Comparison of ENCODE assay signal across 1 cellular context in the genomic region with DNA sequence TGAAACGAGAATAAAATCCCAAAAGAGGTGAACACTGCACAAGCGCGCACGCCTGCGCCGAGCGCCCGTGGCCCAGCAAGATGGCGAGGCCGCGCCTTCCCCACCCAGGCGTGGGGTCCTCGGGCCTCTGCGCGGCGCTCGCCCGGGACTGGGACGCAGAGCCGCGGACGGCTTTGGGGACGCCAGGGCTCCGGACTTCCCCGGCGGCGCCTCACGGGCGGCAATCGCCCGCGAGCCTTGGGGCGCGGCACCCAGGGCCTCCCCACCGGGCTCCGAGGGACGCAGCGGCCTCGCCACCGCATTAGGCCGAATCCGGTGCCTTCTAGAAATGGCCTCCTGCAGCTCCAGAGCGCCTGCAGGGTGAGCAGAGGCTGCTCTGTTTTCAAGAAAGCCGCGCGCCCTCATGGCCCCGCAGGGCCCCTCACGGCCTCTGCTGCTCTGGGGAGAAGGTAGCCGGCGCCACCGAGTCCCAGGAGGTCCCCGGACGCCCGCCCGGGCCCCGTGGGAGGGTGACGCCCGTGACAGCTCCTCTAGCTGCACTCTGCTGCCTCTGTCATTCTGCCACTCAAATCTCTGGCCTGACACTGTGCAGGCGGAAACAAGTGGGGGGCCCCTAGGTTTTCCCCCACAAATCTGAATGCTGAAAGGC.
TF ChIP-seq lines count a peak whose summit lies in the region.

No MANE protein-coding gene starts in this region.

TF ChIP-seq in HepG2, 621 proteins besides CTCF, POLR2A, EP300 and RAD21 (continued from another document):
- TF ChIP-seq, protein P1, sequence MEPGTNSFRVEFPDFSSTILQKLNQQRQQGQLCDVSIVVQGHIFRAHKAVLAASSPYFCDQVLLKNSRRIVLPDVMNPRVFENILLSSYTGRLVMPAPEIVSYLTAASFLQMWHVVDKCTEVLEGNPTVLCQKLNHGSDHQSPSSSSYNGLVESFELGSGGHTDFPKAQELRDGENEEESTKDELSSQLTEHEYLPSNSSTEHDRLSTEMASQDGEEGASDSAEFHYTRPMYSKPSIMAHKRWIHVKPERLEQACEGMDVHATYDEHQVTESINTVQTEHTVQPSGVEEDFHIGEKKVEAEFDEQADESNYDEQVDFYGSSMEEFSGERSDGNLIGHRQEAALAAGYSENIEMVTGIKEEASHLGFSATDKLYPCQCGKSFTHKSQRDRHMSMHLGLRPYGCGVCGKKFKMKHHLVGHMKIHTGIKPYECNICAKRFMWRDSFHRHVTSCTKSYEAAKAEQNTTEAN (CRISPR knock-in tag; conservative IDR thresholded peaks at IDR 0.05): no peak
- no peak for TF ChIP-seq ZSCAN29 (CRISPR knock-in tag; conservative IDR thresholded peaks at IDR 0.05)
- TF ChIP-seq ZNF83 (CRISPR knock-in tag; IDR thresholded peaks at IDR 0.05; ENCODE audit: borderline replicate concordance): no peak
- TF ChIP-seq HOXD1 (CRISPR knock-in tag; IDR thresholded peaks at IDR 0.05): no peak
- TF ChIP-seq ZIK1 (CRISPR knock-in tag; IDR thresholded peaks at IDR 0.05; ENCODE audit: borderline replicate concordance, low read depth): no peak
- TF ChIP-seq FOXA3 (CRISPR knock-in tag; IDR thresholded peaks at IDR 0.05): no peak
